Comparison of ENCODE assay signal across 17 cellular contexts in genomic region chr1:216346521-216346920, GRCh38.
A peak's percentile ranks its signal among the peaks of the same experiment; 100 is the strongest.
DNase-seq lines count a peak whose midpoint lies in the region; ATAC-seq and TF ChIP-seq lines count a peak whose summit lies in the region.
"Had no signal": no experiment of that assay in that cellular context is flagged by ENCODE, and none has a peak within 500 bp of the region (broad histone marks: within the 10 kb centered on the region; RNA-seq: fewer than 3 reads in every experiment).

No MANE protein-coding gene starts in this region.

- H2AFZ ChIP-seq in neural progenitor cell (replicated peaks) = no peak overlapping the region

- no peaks in the 10 kb centered on the region for H4K20me1 ChIP-seq in neural progenitor cell (ENCODE audit: low read depth)
- H4K20me1 ChIP-seq: BLaER1 had no signal

- H3K4me1 ChIP-seq in A673 (ENCODE audit: insufficient read depth, low read length, poor library complexity, severe bottlenecking) (no peaks in the 10 kb centered on the region), neural progenitor cell (peaks cover 7% of the 10 kb centered on the region), lower lobe of right lung (no peaks in the 10 kb centered on the region)
- H3K4me1 ChIP-seq: A549, BLaER1 had no signal

- no peaks in the 10 kb centered on the region for H3F3A ChIP-seq in neural progenitor cell (ENCODE audit: low read depth)

- H3K9ac ChIP-seq in neural progenitor cell = no peak overlapping the region
- H3K9ac ChIP-seq: BLaER1 had no signal

- H3K9me3 Mint-ChIP-seq in neural progenitor cell = peaks cover 22% of the 10 kb centered on the region
- H3K9me3 Mint-ChIP-seq: H9 had no signal

- H3K27me3 Mint-ChIP-seq in neural progenitor cell (ENCODE audit: insufficient read depth, low read depth) = no peaks in the 10 kb centered on the region
- H3K27me3 Mint-ChIP-seq: CD4-positive, alpha-beta memory T cell had no signal

- H3K36me3 ChIP-seq in A673 (ENCODE audit: insufficient read depth, low read length, poor library complexity, severe bottlenecking) (no peaks in the 10 kb centered on the region), MG63 (no peaks in the 10 kb centered on the region), neural progenitor cell (peaks cover 6% of the 10 kb centered on the region), lower lobe of right lung (no peaks in the 10 kb centered on the region)
- H3K36me3 ChIP-seq: BLaER1 had no signal

- BruUV-seq in A673 (replicated peaks; lab: Mats Ljungman, UMichigan) = no TSS peak

- TF ChIP-seq CTCF in A673 (conservative IDR thresholded peaks at IDR 0.05; ENCODE audit: low read depth, low read length) (no peak), choroid plexus epithelial cell (conservative IDR thresholded peaks at IDR 0.05; ENCODE audit: low read depth, low read length) (no peak), neural progenitor cell (IDR thresholded peaks at IDR 0.05) (no peak), lower lobe of right lung (IDR thresholded peaks at IDR 0.05) (no peak)

- peak overlapping the region; percentile 4 for H3K4me2 ChIP-seq in neural progenitor cell
- H3K4me2 ChIP-seq: A549, BLaER1 had no signal

- ATAC-seq in lower lobe of right lung = no peak
- ATAC-seq in HG02973 (IDR thresholded peaks at IDR 0.05; ENCODE audit: unreplicated experiment) = no peak
- ATAC-seq in HG03159 (IDR thresholded peaks at IDR 0.05; ENCODE audit: unreplicated experiment) = no peak
- ATAC-seq in GM19467 (IDR thresholded peaks at IDR 0.05; ENCODE audit: unreplicated experiment) = no peak
- ATAC-seq: A549 had no signal

- H3K4me3 Mint-ChIP-seq in neural progenitor cell = no peak overlapping the region
- H3K4me3 Mint-ChIP-seq: CD14-positive monocyte; CD4-positive, alpha-beta memory T cell; H9 had no signal

- intact Hi-C loops in A673 (cut with micrococcal nuclease; ENCODE audit: unreplicated experiment) = no loop called here
- intact Hi-C loops in lower lobe of right lung (cut with DNase I) = no loop called here

- H3K27me3 ChIP-seq in A673 (replicated peaks; ENCODE audit: insufficient read depth, low read depth, low read length, poor library complexity) (no peaks in the 10 kb centered on the region), MG63 (no peaks in the 10 kb centered on the region), neural progenitor cell (no peaks in the 10 kb centered on the region), lower lobe of right lung (ENCODE audit: low read depth) (no peaks in the 10 kb centered on the region)
- H3K27me3 ChIP-seq: BLaER1 had no signal

- H3K4me3 ChIP-seq in A673 (ENCODE audit: low read depth, low read length, poor library complexity, severe bottlenecking) = no peak overlapping the region
- H3K4me3 ChIP-seq in MG63 = no peak overlapping the region
- no peak overlapping the region for H3K4me3 ChIP-seq in choroid plexus epithelial cell (ENCODE audit: low read depth, low read length)
- H3K4me3 ChIP-seq in neural progenitor cell = no peak overlapping the region
- no peak overlapping the region for H3K4me3 ChIP-seq in lower lobe of right lung
- H3K4me3 ChIP-seq: A549, BLaER1 had no signal

- H3K9me3 ChIP-seq in A673 (ENCODE audit: low read depth, low read length, poor library complexity, severe bottlenecking) (no peaks in the 10 kb centered on the region), MG63 (no peaks in the 10 kb centered on the region), neural progenitor cell (ENCODE audit: low read depth) (peaks cover 20% of the 10 kb centered on the region), lower lobe of right lung (no peaks in the 10 kb centered on the region)
- H3K9me3 ChIP-seq: A549, BLaER1 had no signal

- peaks cover 11% of the 10 kb centered on the region for H3K4me1 Mint-ChIP-seq in neural progenitor cell
- H3K4me1 Mint-ChIP-seq: CD14-positive monocyte; CD4-positive, alpha-beta memory T cell had no signal

- CTCF ChIA-PET in A673 (lab: Charles Lee) = no interaction called here

- POLR2A ChIA-PET in A673 (lab: Charles Lee; ENCODE audit: low non-redundant PET) = no interaction called here

- no peak overlapping the region for H3K27ac ChIP-seq in A673 (ENCODE audit: low read depth, low read length, poor library complexity, severe bottlenecking)
- H3K27ac ChIP-seq in neural progenitor cell = peak overlapping the region; percentile 46
- no peak overlapping the region for H3K27ac ChIP-seq in lower lobe of right lung
- H3K27ac ChIP-seq: 22Rv1, A549, BLaER1, HL-60 had no signal

- H3K27ac Mint-ChIP-seq in neural progenitor cell = peak overlapping the region; percentile 53
- H3K27ac Mint-ChIP-seq: CD14-positive monocyte; CD4-positive, alpha-beta memory T cell; H9 had no signal

- DNase-seq in A673 (ENCODE audit: low spot score) (peak; percentile 25), MG63 (peak; percentile 3), choroid plexus epithelial cell (ENCODE audit: low read depth) (peak; percentile 5), neural progenitor cell (ENCODE audit: low spot score) (peak; percentile 21), lower lobe of right lung (no peak)
- DNase-seq: CD4-positive, alpha-beta memory T cell; DMS53; DND-41; H9 had no signal

- H3K79me2 ChIP-seq in neural progenitor cell (ENCODE audit: low read depth) = no peaks in the 10 kb centered on the region

- no peaks in the 10 kb centered on the region for H3K36me3 Mint-ChIP-seq in neural progenitor cell
- H3K36me3 Mint-ChIP-seq: CD14-positive monocyte; CD4-positive, alpha-beta memory T cell had no signal
